ENCODE assay signal across 14 cellular contexts in genomic region chr5:82341325-82341724, GRCh38.
DNase-seq lines count a peak whose midpoint lies in the region; TF ChIP-seq lines count a peak whose summit lies in the region.
"Had no signal": no experiment of that assay in that cellular context is flagged by ENCODE, and none has a peak within 500 bp of the region (broad histone marks: within the 10 kb centered on the region; RNA-seq: fewer than 3 reads in every experiment).

No MANE protein-coding gene starts in this region.

- H3K36me3 Mint-ChIP-seq in T-helper 1 cell treated with Interleukin-12 subunit alpha and Interleukin-12 subunit beta and Interleukin-4 antibody, amounts not matched to agents 30 μg/mL and 1 μg/mL, for 36 hours (ENCODE audit: low read depth): peaks cover 5% of the 10 kb centered on the region
- H3K36me3 Mint-ChIP-seq in activated T-helper 1 cell treated with anti-CD3 and anti-CD28 coated beads, Interleukin-12 subunit alpha, Interleukin-12 subunit beta, Interleukin-2, Interleukin-4 antibody, amounts not matched to agents 30 ng/mL and 10 ng/mL and 1 ng/mL, durations not matched to agents 14 hours and 24 hours and 36 hours (ENCODE audit: low read depth): peaks cover 9% of the 10 kb centered on the region
- H3K36me3 Mint-ChIP-seq: CD4-positive, alpha-beta memory T cell had no signal

- no peaks in the 10 kb centered on the region for H3F3A ChIP-seq in Loucy (ENCODE audit: low read depth)

- DNase-seq in T-helper 1 cell: no peak
- DNase-seq in activated T-helper 1 cell treated with anti-CD3 and anti-CD28 coated beads, Interleukin-12 subunit alpha, Interleukin-12 subunit beta, Interleukin-2, Interleukin-4 antibody, amounts not matched to agents 30 ng/mL and 10 ng/mL and 1 ng/mL, durations not matched to agents 14 hours and 24 hours and 36 hours (ENCODE audit: low spot score): no peak
- DNase-seq in activated CD4-positive, CD25-positive, alpha-beta regulatory T cell (lab: John Stamatoyannopoulos, UW): no peak
- no peak for DNase-seq in DMS79 treated with DMSO at 0.1 percent for 48 hours (lab: John Stamatoyannopoulos, UW)
- DNase-seq in GM10266 (ENCODE audit: extremely low spot score): no peak
- DNase-seq: BE2C; CD4-positive, alpha-beta memory T cell; DMS79; GDM1; HCEC 1CT; HFFc6 had no signal

- intact Hi-C loops in activated T-helper 1 cell treated with anti-CD3 and anti-CD28 coated beads, Interleukin-12 subunit alpha, Interleukin-12 subunit beta, Interleukin-2, Interleukin-4 antibody, amounts not matched to agents 30 ng/mL and 10 ng/mL and 1 ng/mL, durations not matched to agents 14 hours and 24 hours and 36 hours (cut with micrococcal nuclease): no loop called here

- no peaks in the 10 kb centered on the region for H3K9me3 ChIP-seq in Loucy (ENCODE audit: insufficient read depth, low read depth, low read length)
- H3K9me3 ChIP-seq: A549, BE2C had no signal

- no peaks in the 10 kb centered on the region for H3K9me3 Mint-ChIP-seq in T-helper 1 cell treated with Interleukin-12 subunit alpha and Interleukin-12 subunit beta and Interleukin-4 antibody, amounts not matched to agents 30 μg/mL and 1 μg/mL, for 36 hours
- H3K9me3 Mint-ChIP-seq in activated T-helper 1 cell treated with anti-CD3 and anti-CD28 coated beads, Interleukin-12 subunit alpha, Interleukin-12 subunit beta, Interleukin-2, Interleukin-4 antibody, amounts not matched to agents 30 ng/mL and 10 ng/mL and 1 ng/mL, durations not matched to agents 14 hours and 24 hours and 36 hours: peaks cover 3% of the 10 kb centered on the region
- H3K9me3 Mint-ChIP-seq: CD4-positive, alpha-beta memory T cell; HFFc6 had no signal

- H3K27me3 Mint-ChIP-seq in T-helper 1 cell treated with Interleukin-12 subunit alpha and Interleukin-12 subunit beta and Interleukin-4 antibody, amounts not matched to agents 30 μg/mL and 1 μg/mL, for 36 hours (ENCODE audit: low read depth): no peaks in the 10 kb centered on the region
- H3K27me3 Mint-ChIP-seq in activated T-helper 1 cell treated with anti-CD3 and anti-CD28 coated beads, Interleukin-12 subunit alpha, Interleukin-12 subunit beta, Interleukin-2, Interleukin-4 antibody, amounts not matched to agents 30 ng/mL and 10 ng/mL and 1 ng/mL, durations not matched to agents 14 hours and 24 hours and 36 hours (ENCODE audit: insufficient read depth): no peaks in the 10 kb centered on the region

- no peaks in the 10 kb centered on the region for H4K20me1 ChIP-seq in Loucy (ENCODE audit: insufficient read depth, low read length, poor library complexity, severe bottlenecking)

- no peaks in the 10 kb centered on the region for H3K79me2 ChIP-seq in Loucy (ENCODE audit: insufficient read depth, low read length)

- no peaks in the 10 kb centered on the region for H3K27me3 ChIP-seq in Loucy (ENCODE audit: insufficient read depth, low read length, poor library complexity, severe bottlenecking)
- H3K27me3 ChIP-seq: BE2C had no signal

- H3K4me3 Mint-ChIP-seq in T-helper 1 cell treated with Interleukin-12 subunit alpha and Interleukin-12 subunit beta and Interleukin-4 antibody, amounts not matched to agents 30 μg/mL and 1 μg/mL, for 36 hours: peak overlapping the region; percentile 16
- H3K4me3 Mint-ChIP-seq in activated T-helper 1 cell treated with anti-CD3 and anti-CD28 coated beads, Interleukin-12 subunit alpha, Interleukin-12 subunit beta, Interleukin-2, Interleukin-4 antibody, amounts not matched to agents 30 ng/mL and 10 ng/mL and 1 ng/mL, durations not matched to agents 14 hours and 24 hours and 36 hours: peak overlapping the region; percentile 17
- H3K4me3 Mint-ChIP-seq: CD4-positive, alpha-beta memory T cell; HFFc6 had no signal

- H3K9ac ChIP-seq in Loucy (ENCODE audit: low read depth, low read length, poor library complexity, severe bottlenecking): no peak overlapping the region

- H3K4me1 ChIP-seq in Loucy (ENCODE audit: insufficient read depth, low read length, poor library complexity, severe bottlenecking): peaks cover 20% of the 10 kb centered on the region
- H3K4me1 ChIP-seq: A549, BE2C had no signal

- no peaks in the 10 kb centered on the region for H3K36me3 ChIP-seq in Loucy (ENCODE audit: insufficient read depth, low read length)
- H3K36me3 ChIP-seq: BE2C had no signal

- peak overlapping the region; percentile 34 for H3K4me2 ChIP-seq in Loucy (ENCODE audit: low read depth, low read length, poor library complexity, severe bottlenecking)
- H3K4me2 ChIP-seq: A549 had no signal

- peak overlapping the region; percentile 31; the same call in 1 of the 2 replicates for H2AFZ ChIP-seq in Loucy (ENCODE audit: low read length)

- TF ChIP-seq CTCF in Loucy (conservative IDR thresholded peaks at IDR 0.05; ENCODE audit: low read length): no peak
- TF ChIP-seq CTCF in GM10266 (IDR thresholded peaks at IDR 0.05; ENCODE audit: control insufficient read depth, insufficient read depth, low read depth, missing control alignments): no peak

- peak overlapping the region; percentile 76 for H3K27ac Mint-ChIP-seq in T-helper 1 cell treated with Interleukin-12 subunit alpha and Interleukin-12 subunit beta and Interleukin-4 antibody, amounts not matched to agents 30 μg/mL and 1 μg/mL, for 36 hours
- peak overlapping the region; percentile 61 for H3K27ac Mint-ChIP-seq in activated T-helper 1 cell treated with anti-CD3 and anti-CD28 coated beads, Interleukin-12 subunit alpha, Interleukin-12 subunit beta, Interleukin-2, Interleukin-4 antibody, amounts not matched to agents 30 ng/mL and 10 ng/mL and 1 ng/mL, durations not matched to agents 14 hours and 24 hours and 36 hours
- H3K27ac Mint-ChIP-seq: CD4-positive, alpha-beta memory T cell; HFFc6 had no signal

- no peak overlapping the region for H3K4me3 ChIP-seq in Loucy (ENCODE audit: low read length, poor library complexity, severe bottlenecking)
- H3K4me3 ChIP-seq: A549 had no signal

- peaks cover 29% of the 10 kb centered on the region for H3K4me1 Mint-ChIP-seq in T-helper 1 cell treated with Interleukin-12 subunit alpha and Interleukin-12 subunit beta and Interleukin-4 antibody, amounts not matched to agents 30 μg/mL and 1 μg/mL, for 36 hours (ENCODE audit: low read depth)
- H3K4me1 Mint-ChIP-seq in activated T-helper 1 cell treated with anti-CD3 and anti-CD28 coated beads, Interleukin-12 subunit alpha, Interleukin-12 subunit beta, Interleukin-2, Interleukin-4 antibody, amounts not matched to agents 30 ng/mL and 10 ng/mL and 1 ng/mL, durations not matched to agents 14 hours and 24 hours and 36 hours (ENCODE audit: low read depth): peaks cover 22% of the 10 kb centered on the region

- no peaks in the 10 kb centered on the region for H3K9me2 ChIP-seq in Loucy (replicated peaks; ENCODE audit: low read depth, low read length)
